8 cellular contexts compared by ENCODE assay signal in the genomic region with DNA sequence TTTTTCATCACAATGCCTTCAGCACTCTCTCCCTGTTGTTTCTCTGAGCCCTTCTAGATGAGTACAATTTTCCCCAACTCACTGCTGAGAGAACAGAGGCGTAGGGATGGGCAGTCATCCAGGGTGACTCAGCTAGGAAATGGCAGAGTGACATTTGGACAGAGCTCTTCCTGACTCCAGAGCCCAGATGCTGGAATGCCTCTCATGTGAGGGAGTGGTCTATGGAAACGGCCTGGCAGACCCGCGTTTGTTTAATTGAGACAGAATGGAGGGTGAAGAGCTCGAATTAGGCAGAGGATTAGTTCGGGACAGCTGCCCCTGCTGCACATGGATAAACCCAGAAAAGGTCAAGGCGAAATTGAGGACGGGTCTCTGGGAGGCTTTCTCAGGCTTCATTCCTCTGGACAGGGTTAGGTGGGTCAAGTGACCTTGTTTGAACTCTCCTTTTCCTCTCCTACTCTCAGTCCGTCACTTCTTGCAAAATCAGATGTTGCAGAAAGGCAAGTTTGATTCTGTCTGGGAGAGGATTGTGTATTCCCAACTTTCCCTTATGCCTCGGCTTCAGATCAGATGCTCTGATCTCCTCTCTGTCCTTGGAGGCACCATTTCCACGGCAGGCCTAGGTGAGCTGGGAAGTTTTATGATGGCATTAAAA. TPM values are rescaled to one million over a fixed set of nuclear protein-coding genes. Genes with fewer than 3 reads are reported as not detected.
DNase-seq lines count a peak whose midpoint lies in the region; ATAC-seq and FAIRE-seq lines count a peak whose summit lies in the region.

No MANE protein-coding gene starts in this region.

- in situ Hi-C loops in SK-MEL-5 (cut with HindIII; ENCODE audit: low pct_unique_long_range_greater_than_20kb, low sequenced_read_pairs) = no loop called here

- ATAC-seq in GM21423 (IDR thresholded peaks at IDR 0.05; ENCODE audit: unreplicated experiment) (no peak), GM21825 (IDR thresholded peaks at IDR 0.05; ENCODE audit: unreplicated experiment) (no peak)

- intact Hi-C loops in posterior vena cava (cut with DNase I) = no loop called here

- DNase-seq in Daoy (ENCODE audit: low read depth) = peak; percentile 81
- DNase-seq in SK-MEL-5 (ENCODE audit: low read depth, low spot score) = peak; percentile 47
- DNase-seq in globus pallidus (ENCODE audit: low spot score) = peak; percentile 50
- peak; percentile 93 for DNase-seq in posterior vena cava (ENCODE audit: low spot score)
- DNase-seq in activated T-cell treated with anti-CD3 and anti-CD28 coated beads for 4 hours = no peak
- DNase-seq in GM19239 (ENCODE audit: insufficient read length, low spot score) = no peak

- no peak for FAIRE-seq in GM19239 (lab: Jason Lieb, UNC)

RNA-seq across cellular contexts. Expression of a gene that starts 7.6 kb away (rescaled TPM):
- total RNA-seq in Daoy (2014; rRNA removed; shearing (Covaris generic)) = 2.0 and 6.0 TPM in 2 replicates
- not detected in 2 replicates for total RNA-seq in SK-MEL-5 (2014; rRNA removed; shearing (Covaris generic))
- polyA plus RNA-seq in SK-MEL-5 (2015; cell fraction: cytosol; rRNA removed) = 0.19 and 0.62 TPM in 2 replicates
- not detected in 2 replicates for polyA plus RNA-seq in SK-MEL-5 (2015; cell fraction: nucleus; rRNA removed)
- total RNA-seq in posterior vena cava = 10 to 100 TPM; 27.1 to 32.9 TPM

Comparison
In these comparisons a context has a peak if more than half of its experiments do, and no peak if none do; other contexts are left out.
1. DNase-seq: peak in Daoy (single experiment), SK-MEL-5 (single experiment), globus pallidus (single experiment) and posterior vena cava (single experiment); none in activated T-cell treated with anti-CD3 and anti-CD28 coated beads for 4 hours (single experiment) and GM19239 (single experiment).